ENCODE assay signal across 12 cellular contexts in the genomic region with DNA sequence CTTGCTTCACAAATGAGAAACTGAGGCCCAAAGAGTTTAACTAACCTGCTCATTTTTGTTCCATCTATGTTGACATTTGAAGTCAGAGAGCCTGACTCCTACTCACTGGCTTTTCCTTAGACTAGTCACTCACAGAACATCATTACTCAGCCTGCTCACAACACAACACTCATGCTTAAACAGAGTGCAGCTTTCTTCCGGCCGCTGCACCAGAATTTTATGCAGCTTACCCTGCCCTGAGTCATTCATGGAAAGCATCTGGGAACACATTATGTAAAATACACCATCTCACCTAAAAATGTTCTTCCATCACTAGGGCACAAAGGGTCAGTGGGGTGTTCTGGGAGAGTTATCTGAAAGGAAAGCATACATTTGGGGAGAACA.
DNase-seq lines count a peak whose midpoint lies in the region; ATAC-seq and TF ChIP-seq lines count a peak whose summit lies in the region.
"Had no signal": no experiment of that assay in that cellular context is flagged by ENCODE, and none has a peak within 500 bp of the region (broad histone marks: within the 10 kb centered on the region; RNA-seq: fewer than 3 reads in every experiment).

No MANE protein-coding gene starts in this region.

- peaks cover 5% of the 10 kb centered on the region for H3K4me1 ChIP-seq in upper lobe of right lung

- no peaks in the 10 kb centered on the region for H3K9me3 ChIP-seq in upper lobe of right lung
- H3K9me3 ChIP-seq: Peyer's patch had no signal

- H3K36me3 Mint-ChIP-seq in activated CD4-positive, alpha-beta T cell treated with anti-CD3 and anti-CD28 coated beads for 36 hours (ENCODE audit: low read depth), result no peaks in the 10 kb centered on the region
- H3K36me3 Mint-ChIP-seq: activated naive CD4-positive, alpha-beta T cell treated with anti-CD3 and anti-CD28 coated beads, Interleukin-2, amount 50 U/mL, for 24 hours had no signal

- H3K4me3 ChIP-seq in HL-60 (replicated peaks; ENCODE audit: insufficient read depth, low read length) (no peak overlapping the region), upper lobe of right lung (no peak overlapping the region)
- H3K4me3 ChIP-seq: lung, Peyer's patch had no signal

- H3K27me3 Mint-ChIP-seq in activated CD4-positive, alpha-beta T cell treated with anti-CD3 and anti-CD28 coated beads for 36 hours, result no peaks in the 10 kb centered on the region

- peak overlapping the region; percentile 40 for H3K27ac ChIP-seq in HL-60 (replicated peaks)
- H3K27ac ChIP-seq in epithelial cell of prostate, result peak overlapping the region; percentile 62
- peak overlapping the region; percentile 49 for H3K27ac ChIP-seq in upper lobe of right lung
- H3K27ac ChIP-seq: 22Rv1, Peyer's patch had no signal

- no peak for TF ChIP-seq CTCF in HL-60 (IDR thresholded peaks at IDR 0.05; ENCODE audit: insufficient read depth, low read length)
- no peak for TF ChIP-seq CTCF in upper lobe of right lung (IDR thresholded peaks at IDR 0.05)
- TF ChIP-seq CTCF in GM10266 (IDR thresholded peaks at IDR 0.05; ENCODE audit: control insufficient read depth, insufficient read depth, low read depth, missing control alignments), result no peak

- H3K36me3 ChIP-seq in upper lobe of right lung, result no peaks in the 10 kb centered on the region
- H3K36me3 ChIP-seq: Peyer's patch had no signal

- peaks cover 5% of the 10 kb centered on the region for H3K4me1 Mint-ChIP-seq in activated CD4-positive, alpha-beta T cell treated with anti-CD3 and anti-CD28 coated beads for 36 hours
- H3K4me1 Mint-ChIP-seq: activated naive CD4-positive, alpha-beta T cell treated with anti-CD3 and anti-CD28 coated beads, Interleukin-2, amount 50 U/mL, for 24 hours had no signal

- no peak overlapping the region for H3K27ac Mint-ChIP-seq in activated CD4-positive, alpha-beta T cell treated with anti-CD3 and anti-CD28 coated beads for 36 hours
- H3K27ac Mint-ChIP-seq: activated naive CD4-positive, alpha-beta T cell treated with anti-CD3 and anti-CD28 coated beads, Interleukin-2, amount 50 U/mL, for 24 hours had no signal

- no peaks in the 10 kb centered on the region for H3K9me3 Mint-ChIP-seq in activated CD4-positive, alpha-beta T cell treated with anti-CD3 and anti-CD28 coated beads for 36 hours (ENCODE audit: low read depth)
- H3K9me3 Mint-ChIP-seq: activated naive CD4-positive, alpha-beta T cell treated with anti-CD3 and anti-CD28 coated beads, Interleukin-2, amount 50 U/mL, for 24 hours had no signal

- POLR2A ChIA-PET in activated CD4-positive, alpha-beta T cell treated with anti-CD3 and anti-CD28 coated beads for 36 hours (lab: Charles Lee), result no interaction called here

- H3K27me3 ChIP-seq in HL-60 (ENCODE audit: insufficient read depth, poor library complexity, severe bottlenecking) (no peaks in the 10 kb centered on the region), upper lobe of right lung (no peaks in the 10 kb centered on the region)
- H3K27me3 ChIP-seq: Peyer's patch had no signal

- CTCF ChIA-PET in activated CD4-positive, alpha-beta T cell treated with anti-CD3 and anti-CD28 coated beads for 36 hours (lab: Charles Lee), result no interaction called here

- intact Hi-C loops in activated CD4-positive, alpha-beta T cell treated with anti-CD3 and anti-CD28 coated beads for 36 hours (cut with DNase I, micrococcal nuclease), result no loop called here
- intact Hi-C loops in upper lobe of right lung (cut with DNase I), result no loop called here

- ATAC-seq in activated CD4-positive, alpha-beta T cell treated with anti-CD3 and anti-CD28 coated beads for 36 hours, result peak; percentile 65
- peak; percentile 48 for ATAC-seq in upper lobe of right lung

- DNase-seq in activated CD4-positive, alpha-beta T cell treated with anti-CD3 and anti-CD28 coated beads for 36 hours, result no peak
- no peak for DNase-seq in activated CD4-positive, alpha-beta T cell treated with anti-CD3 and anti-CD28 coated beads for 4 hours
- DNase-seq in HL-60 (ENCODE audit: low read depth in 1 of 2, low spot score in 1 of 2) (no peak), epithelial cell of prostate (ENCODE audit: low read depth, low spot score) (peak; percentile 72), upper lobe of right lung (no peak), GM10266 (ENCODE audit: extremely low spot score) (no peak), ecto neural progenitor cell (ENCODE audit: low spot score) (no peak)
- no peak for DNase-seq in stimulated activated naive CD4-positive, alpha-beta T cell treated with Interleukin-2 at 50 U/mL for 16 hours (lab: John Stamatoyannopoulos, UW)

- no peak overlapping the region for H3K4me3 Mint-ChIP-seq in activated CD4-positive, alpha-beta T cell treated with anti-CD3 and anti-CD28 coated beads for 36 hours
- H3K4me3 Mint-ChIP-seq: activated naive CD4-positive, alpha-beta T cell treated with anti-CD3 and anti-CD28 coated beads, Interleukin-2, amount 50 U/mL, for 24 hours had no signal
